ENCODE assay signal across 1 cellular context in genomic region chr19:16200038-16200775, GRCh38.
TF ChIP-seq lines count a peak whose summit lies in the region.

No MANE protein-coding gene starts in this region.

TF ChIP-seq in HepG2, 621 proteins besides CTCF, POLR2A, EP300 and RAD21 (continued from another document):
- TF ChIP-seq HNF1A (IDR thresholded peaks at IDR 0.05; ENCODE audit: low read depth), result no peak
- TF ChIP-seq HNF1A (CRISPR knock-in tag; IDR thresholded peaks at IDR 0.05; ENCODE audit: borderline replicate concordance), result peak; percentile 55; the same call in 1 of the 2 replicates
